20 cellular contexts compared by ENCODE assay signal in the genomic region with DNA sequence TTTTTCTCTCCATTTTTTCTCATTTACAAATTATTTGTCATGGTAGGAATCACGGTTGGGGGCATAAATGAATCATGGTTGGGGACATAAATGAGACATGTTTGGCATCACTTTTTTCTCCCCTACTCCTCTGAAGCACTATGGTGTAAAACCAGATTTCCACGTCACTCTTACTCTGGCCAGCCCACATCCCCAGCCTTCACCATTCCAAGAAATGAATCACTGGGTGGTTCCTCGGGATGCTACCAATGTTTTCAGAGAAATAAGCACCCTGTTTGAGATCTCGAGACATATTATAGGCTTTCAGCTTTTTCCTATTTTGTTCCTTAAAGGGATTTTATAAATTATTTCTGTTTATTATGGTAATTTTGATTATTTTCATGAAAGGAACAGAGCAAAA.
DNase-seq lines count a peak whose midpoint lies in the region; FAIRE-seq and TF ChIP-seq lines count a peak whose summit lies in the region.
"Had no signal": no experiment of that assay in that cellular context is flagged by ENCODE, and none has a peak within 500 bp of the region (broad histone marks: within the 10 kb centered on the region; RNA-seq: fewer than 3 reads in every experiment).

No MANE protein-coding gene starts in this region.

- no peak overlapping the region for H3K27ac ChIP-seq in osteoblast (ENCODE audit: low read depth, low read length)
- H3K27ac ChIP-seq: heart right ventricle, lower lobe of right lung, spleen had no signal

- H3K4me3 ChIP-seq in bronchial epithelial cell (ENCODE audit: low read depth, low read length): no peak overlapping the region
- no peak overlapping the region for H3K4me3 ChIP-seq in osteoblast (ENCODE audit: insufficient read depth, low read length)
- H3K4me3 ChIP-seq: heart right ventricle, lower lobe of right lung, spleen had no signal

- no peaks in the 10 kb centered on the region for H4K20me1 ChIP-seq in osteoblast (ENCODE audit: insufficient read depth, low read length)

- no peaks in the 10 kb centered on the region for H3K79me2 ChIP-seq in osteoblast (ENCODE audit: insufficient read depth, low read length)

- peaks cover 2% of the 10 kb centered on the region for H3K27me3 ChIP-seq in bronchial epithelial cell (ENCODE audit: control insufficient read depth, insufficient read depth, low read length)
- no peaks in the 10 kb centered on the region for H3K27me3 ChIP-seq in osteoblast (ENCODE audit: insufficient read depth, low read length)
- H3K27me3 ChIP-seq: heart right ventricle, spleen had no signal

- H3K4me1 ChIP-seq in osteoblast (ENCODE audit: insufficient read depth, low read length): peaks cover 4% of the 10 kb centered on the region
- H3K4me1 ChIP-seq: heart right ventricle, lower lobe of right lung, spleen had no signal

- H3K36me3 ChIP-seq in bronchial epithelial cell (ENCODE audit: control insufficient read depth, insufficient read depth, low read length) (no peaks in the 10 kb centered on the region), osteoblast (ENCODE audit: insufficient read depth, low read length) (no peaks in the 10 kb centered on the region)
- H3K36me3 ChIP-seq: heart right ventricle, lower lobe of right lung, spleen had no signal

- no peaks in the 10 kb centered on the region for H3K9me3 ChIP-seq in osteoblast (ENCODE audit: low read depth, low read length)
- H3K9me3 ChIP-seq: lower lobe of right lung had no signal

- H2AFZ ChIP-seq in osteoblast (ENCODE audit: low read length): peak overlapping the region; percentile 39

- no peak for FAIRE-seq in bronchial epithelial cell (lab: Jason Lieb, UNC)
- FAIRE-seq: GM12891 had no signal

- no peak for TF ChIP-seq CTCF in bronchial epithelial cell (IDR thresholded peaks at IDR 0.05; ENCODE audit: insufficient read depth, low read length, severe bottlenecking)
- no peak for TF ChIP-seq CTCF in osteoblast (IDR thresholded peaks at IDR 0.05; ENCODE audit: extremely low read depth, low read depth, low read length)

- DNase-seq in EH (ENCODE audit: low read depth): peak; percentile 35
- DNase-seq in M059J (ENCODE audit: low read depth): peak; percentile 38
- DNase-seq in bronchial epithelial cell (ENCODE audit: low read depth): peak; percentile 11
- DNase-seq in osteoblast (ENCODE audit: insufficient read length, low spot score, missing footprints): peak; percentile 51
- DNase-seq in 8988T: no peak
- no peak for DNase-seq in effector CD4-positive, alpha-beta T cell
- no peak for DNase-seq in activated T-cell treated with anti-CD3 and anti-CD28 coated beads, Interleukin-2, amount 50 U/mL, for 1 hour
- no peak for DNase-seq in NCI-H2029 treated with DMSO at 0.1 percent for 48 hours (lab: John Stamatoyannopoulos, UW)
- DNase-seq: activated CD8-positive, alpha-beta T cell treated with anti-CD3 and anti-CD28 coated beads, Interleukin-2, amount 10 ng/mL, durations not matched to agents 7 days and 5 days; activated effector memory CD4-positive, alpha-beta T cell treated with anti-CD3 and anti-CD28 coated beads, Interleukin-2, amount 50 U/mL, for 16 hours; DMS79 treated with DMSO at 0.1 percent for 48 hours; foreskin fibroblast; GOT3; heart right ventricle; lower lobe of right lung; right cardiac atrium; spleen; stimulated activated CD4-positive, alpha-beta T cell treated with anti-CD3 and anti-CD28 coated beads, Interleukin-4, amount 100 ng/mL, for 1 hour; T-helper 17 cell had no signal

- H3K4me2 ChIP-seq in osteoblast (ENCODE audit: insufficient read depth, low read length): peak overlapping the region; percentile 54

Comparison
In these comparisons a context has a peak if more than half of its experiments do, and no peak if none do; other contexts are left out.
1. DNase-seq: peak in EH (single experiment), M059J (single experiment), bronchial epithelial cell (single experiment) and osteoblast (single experiment); none in 8988T (single experiment), effector CD4-positive, alpha-beta T cell (single experiment), activated T-cell treated with anti-CD3 and anti-CD28 coated beads, Interleukin-2, amount 50 U/mL, for 1 hour (single experiment) and NCI-H2029 treated with DMSO at 0.1 percent for 48 hours (single experiment).